8 cellular contexts compared by ENCODE assay signal in the genomic region with DNA sequence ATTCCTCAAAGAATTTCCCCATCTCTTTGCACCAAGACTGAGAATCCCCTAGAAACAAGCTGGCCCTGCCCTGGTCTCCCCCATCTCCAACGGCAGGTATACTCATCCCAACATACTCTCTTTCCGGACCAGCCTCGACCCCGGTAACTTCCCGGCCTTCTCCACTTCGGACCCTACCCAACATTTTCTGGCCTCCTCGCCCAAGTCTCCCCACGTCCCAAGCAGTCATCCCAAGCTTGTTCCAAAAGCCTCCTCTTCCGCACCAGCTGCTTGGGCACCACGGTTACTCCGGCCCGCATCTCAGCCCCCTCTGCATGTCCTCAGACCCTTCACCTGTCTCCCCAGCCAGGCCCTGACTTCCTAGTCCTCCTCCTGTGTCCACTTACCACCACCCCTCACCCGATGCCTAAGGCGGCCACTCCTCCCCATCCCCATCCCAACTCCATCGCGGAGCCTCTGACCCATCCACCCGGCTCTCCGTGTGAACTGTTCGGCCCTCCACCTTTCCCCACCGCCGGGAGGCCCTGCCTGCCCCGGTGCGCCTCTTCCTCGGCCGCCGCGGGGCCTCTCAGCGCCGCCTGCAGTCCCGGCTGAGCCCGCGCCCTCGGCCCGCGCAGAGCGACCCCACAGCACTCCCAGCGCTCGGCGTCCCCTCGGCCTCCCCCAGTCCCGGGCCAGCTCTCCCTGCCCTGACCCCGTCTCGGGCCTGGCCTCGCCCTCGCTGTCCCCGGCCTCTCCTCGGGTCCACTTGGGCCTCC. TPM values are rescaled to one million over a fixed set of nuclear protein-coding genes. Genes with fewer than 3 reads are reported as not detected.
DNase-seq lines count a peak whose midpoint lies in the region; ATAC-seq and TF ChIP-seq lines count a peak whose summit lies in the region.

No MANE protein-coding gene starts in this region.

- H3K4me1 ChIP-seq in breast epithelium: peaks cover 0 to 7% of the 10 kb centered on the region in 2 donors

- no peaks in the 10 kb centered on the region for H3K36me3 ChIP-seq in breast epithelium

- H3K4me3 Mint-ChIP-seq in T-helper 1 cell treated with Interleukin-12 subunit alpha and Interleukin-12 subunit beta and Interleukin-4 antibody, amounts not matched to agents 30 μg/mL and 1 μg/mL, for 36 hours: peak overlapping the region; percentile 80

- peak; percentile 49 for DNase-seq in ELR (ENCODE audit: low read depth)
- no peak for DNase-seq in breast epithelium (ENCODE audit: low spot score in 2 of 2)
- DNase-seq in stimulated activated CD4-positive, alpha-beta T cell treated with anti-CD3 and anti-CD28 coated beads, TNF-alpha, amount 100 ng/mL, for 4 hours (ENCODE audit: low read depth in 3 of 3): peak; percentile 1 to 27 (median 7)
- no peak for DNase-seq in GF-D8 (lab: John Stamatoyannopoulos, UW)
- DNase-seq in NCI-H1092 (lab: John Stamatoyannopoulos, UW): no peak

- peaks cover 38% of the 10 kb centered on the region for H3K4me1 Mint-ChIP-seq in T-helper 1 cell treated with Interleukin-12 subunit alpha and Interleukin-12 subunit beta and Interleukin-4 antibody, amounts not matched to agents 30 μg/mL and 1 μg/mL, for 36 hours (ENCODE audit: low read depth)

- peaks cover 11% of the 10 kb centered on the region for H3K36me3 Mint-ChIP-seq in T-helper 1 cell treated with Interleukin-12 subunit alpha and Interleukin-12 subunit beta and Interleukin-4 antibody, amounts not matched to agents 30 μg/mL and 1 μg/mL, for 36 hours (ENCODE audit: low read depth)

- ATAC-seq in HG02798 (IDR thresholded peaks at IDR 0.05; ENCODE audit: poor library complexity, unreplicated experiment): peak; percentile 16

- peak overlapping the region; percentile 86 to 94 (median 92) for H3K4me3 ChIP-seq in breast epithelium

- H3K9me3 Mint-ChIP-seq in T-helper 1 cell treated with Interleukin-12 subunit alpha and Interleukin-12 subunit beta and Interleukin-4 antibody, amounts not matched to agents 30 μg/mL and 1 μg/mL, for 36 hours: no peaks in the 10 kb centered on the region

- no peaks in the 10 kb centered on the region for H3K9me3 ChIP-seq in breast epithelium

- H3K27me3 ChIP-seq in breast epithelium: no peaks in the 10 kb centered on the region
- no peaks in the 10 kb centered on the region for H3K27me3 ChIP-seq in layer of hippocampus (ENCODE audit: control insufficient read depth, insufficient read depth, low read length)

- peak in 1 of 3 donors; percentile 10 for TF ChIP-seq CTCF in breast epithelium (IDR thresholded peaks at IDR 0.05)

- TF ChIP-seq POLR2A in breast epithelium (IDR thresholded peaks at IDR 0.05): no peak

- intact Hi-C loops in breast epithelium (cut with DNase I; ENCODE audit: low total_unique reads): no loop called here

- H3K27ac Mint-ChIP-seq in T-helper 1 cell treated with Interleukin-12 subunit alpha and Interleukin-12 subunit beta and Interleukin-4 antibody, amounts not matched to agents 30 μg/mL and 1 μg/mL, for 36 hours: peak overlapping the region; percentile 64

- H3K27me3 Mint-ChIP-seq in T-helper 1 cell treated with Interleukin-12 subunit alpha and Interleukin-12 subunit beta and Interleukin-4 antibody, amounts not matched to agents 30 μg/mL and 1 μg/mL, for 36 hours (ENCODE audit: low read depth): peaks cover 9% of the 10 kb centered on the region

- H3K27ac ChIP-seq in breast epithelium (peak overlapping the region; percentile 90 to 96), layer of hippocampus (ENCODE audit: low read depth, low read length) (peak overlapping the region; percentile 62)

RNA-seq across cellular contexts. Expression of a gene that starts 1.0 kb away (rescaled TPM):
- total RNA-seq in breast epithelium: 10 to 100 TPM; 24.6 to 37.7 (median 28.8) TPM

RNA-seq across cellular contexts. Expression of a gene that starts 45.2 kb away (rescaled TPM):
- total RNA-seq in breast epithelium: 100 to 1,000 TPM in 1 of 3 donors, 10 to 100 TPM in 2; 75.2 to 177 (median 88.8) TPM

Comparison
In these comparisons a context has a peak if more than half of its experiments do, and no peak if none do; other contexts are left out.
1. DNase-seq: peak in ELR (single experiment) and stimulated activated CD4-positive, alpha-beta T cell treated with anti-CD3 and anti-CD28 coated beads, TNF-alpha, amount 100 ng/mL, for 4 hours (3 of 3); none in breast epithelium (0 of 2), GF-D8 (single experiment) and NCI-H1092 (single experiment).